9 cellular contexts compared by ENCODE assay signal in genomic region chr22:23243006-23243573, GRCh38.
DNase-seq lines count a peak whose midpoint lies in the region; ATAC-seq and TF ChIP-seq lines count a peak whose summit lies in the region.
"Had no signal": no experiment of that assay in that cellular context is flagged by ENCODE, and none has a peak within 500 bp of the region (broad histone marks: within the 10 kb centered on the region; RNA-seq: fewer than 3 reads in every experiment).

No MANE protein-coding gene starts in this region.

- no peaks in the 10 kb centered on the region for H3K9me3 ChIP-seq in osteoblast (ENCODE audit: low read depth, low read length)

- peak overlapping the region; percentile 18 for H3K27ac ChIP-seq in osteoblast (ENCODE audit: low read depth, low read length)

- H3K79me2 ChIP-seq in osteoblast (ENCODE audit: insufficient read depth, low read length) = peaks cover 65% of the 10 kb centered on the region

- no peaks in the 10 kb centered on the region for H3K36me3 ChIP-seq in osteoblast (ENCODE audit: insufficient read depth, low read length)

- peaks cover 2% of the 10 kb centered on the region for H3K9me3 Mint-ChIP-seq in activated naive CD8-positive, alpha-beta T cell treated with anti-CD3 and anti-CD28 coated beads for 36 hours
- H3K9me3 Mint-ChIP-seq in endothelial cell (ENCODE audit: unreplicated experiment) = no peaks in the 10 kb centered on the region

- H3K4me1 ChIP-seq in osteoblast (ENCODE audit: insufficient read depth, low read length) = peaks cover 44% of the 10 kb centered on the region

- H3K4me2 ChIP-seq in osteoblast (ENCODE audit: insufficient read depth, low read length) = no peak overlapping the region

- no peaks in the 10 kb centered on the region for H3K27me3 ChIP-seq in osteoblast (ENCODE audit: insufficient read depth, low read length)

- H3K4me1 Mint-ChIP-seq in activated naive CD8-positive, alpha-beta T cell treated with anti-CD3 and anti-CD28 coated beads for 36 hours = peaks cover 59% of the 10 kb centered on the region
- peaks cover 45% of the 10 kb centered on the region for H3K4me1 Mint-ChIP-seq in endothelial cell (ENCODE audit: unreplicated experiment)

- no peak overlapping the region for H3K4me3 ChIP-seq in osteoblast (ENCODE audit: insufficient read depth, low read length)

- no peaks in the 10 kb centered on the region for H3K27me3 Mint-ChIP-seq in activated naive CD8-positive, alpha-beta T cell treated with anti-CD3 and anti-CD28 coated beads for 36 hours
- H3K27me3 Mint-ChIP-seq in endothelial cell (ENCODE audit: unreplicated experiment) = peaks cover 5% of the 10 kb centered on the region

- peak overlapping the region; percentile 67 for H3K4me3 Mint-ChIP-seq in activated naive CD8-positive, alpha-beta T cell treated with anti-CD3 and anti-CD28 coated beads for 36 hours
- no peak overlapping the region for H3K4me3 Mint-ChIP-seq in endothelial cell (ENCODE audit: unreplicated experiment)

- DNase-seq in CD1c-positive myeloid dendritic cell (ENCODE audit: extremely low spot score) (peak; percentile 40), T-helper 1 cell (peak; percentile 20 to 82 (median 65)), osteoblast (ENCODE audit: insufficient read length, low spot score, missing footprints) (peak; percentile 81), endothelial cell (ENCODE audit: low spot score) (no peak)
- DNase-seq in activated naive CD8-positive, alpha-beta T cell treated with anti-CD3 and anti-CD28 coated beads for 36 hours = peak; percentile 77
- DNase-seq: kidney glomerular epithelial cell had no signal

- ATAC-seq in GM19455 (IDR thresholded peaks at IDR 0.05; ENCODE audit: unreplicated experiment) (no peak), GM21526 (IDR thresholded peaks at IDR 0.05; ENCODE audit: low FRiP score, unreplicated experiment) (no peak), HG03432 (IDR thresholded peaks at IDR 0.05; ENCODE audit: unreplicated experiment) (no peak)

- H2AFZ ChIP-seq in osteoblast (ENCODE audit: low read length) = no peak overlapping the region

- no peak for TF ChIP-seq CTCF in osteoblast (IDR thresholded peaks at IDR 0.05; ENCODE audit: extremely low read depth, low read depth, low read length)
- TF ChIP-seq CTCF in endothelial cell (IDR thresholded peaks at IDR 0.05; ENCODE audit: unreplicated experiment) = no peak

- peaks cover 13% of the 10 kb centered on the region for H3K36me3 Mint-ChIP-seq in activated naive CD8-positive, alpha-beta T cell treated with anti-CD3 and anti-CD28 coated beads for 36 hours
- H3K36me3 Mint-ChIP-seq in endothelial cell (ENCODE audit: low read depth, unreplicated experiment) = peaks cover 5% of the 10 kb centered on the region

- H3K27ac Mint-ChIP-seq in activated naive CD8-positive, alpha-beta T cell treated with anti-CD3 and anti-CD28 coated beads for 36 hours = peak overlapping the region; percentile 84
- H3K27ac Mint-ChIP-seq in endothelial cell (ENCODE audit: unreplicated experiment) = no peak overlapping the region

- peaks cover 74% of the 10 kb centered on the region for H4K20me1 ChIP-seq in osteoblast (ENCODE audit: insufficient read depth, low read length)
